8 cellular contexts compared by ENCODE assay signal in genomic region chr6:37365791-37366190, GRCh38. TPM values are rescaled to one million over a fixed set of nuclear protein-coding genes. Genes with fewer than 3 reads are reported as not detected.
A peak's percentile ranks its signal among the peaks of the same experiment; 100 is the strongest.
DNase-seq lines count a peak whose midpoint lies in the region; ATAC-seq, FAIRE-seq and TF ChIP-seq lines count a peak whose summit lies in the region.

No MANE protein-coding gene starts in this region.

- H3K27me3 ChIP-seq in DOHH2 (ENCODE audit: control insufficient read depth, low read length): no peaks in the 10 kb centered on the region

- no peaks in the 10 kb centered on the region for H3F3A ChIP-seq in DOHH2 (ENCODE audit: control insufficient read depth, insufficient read depth)

- no peaks in the 10 kb centered on the region for H3K9me3 ChIP-seq in DOHH2 (ENCODE audit: control insufficient read depth, insufficient read depth, low read length)

- ATAC-seq in GM21423 (IDR thresholded peaks at IDR 0.05; ENCODE audit: unreplicated experiment): no peak

- H3K4me3 ChIP-seq in DOHH2 (ENCODE audit: low read length): no peak overlapping the region

- no peak overlapping the region for H3K27ac ChIP-seq in DOHH2 (ENCODE audit: low read depth, low read length)

- 0 out of 2 replicates have a peak, but pooled peaks cover 2% of the 10 kb centered on the region for H4K20me1 ChIP-seq in DOHH2 (ENCODE audit: control insufficient read depth, insufficient read depth, low read depth, low read length)

- no peaks in the 10 kb centered on the region; the same call in 1 of the 2 replicates for H3K79me2 ChIP-seq in DOHH2 (ENCODE audit: control insufficient read depth, low read length)

- DNase-seq in NCI-H1694 (lab: John Stamatoyannopoulos, UW) (peak; percentile 14), cerebellar cortex (ENCODE audit: low spot score) (peak; percentile 53), lung microvascular endothelial cell (ENCODE audit: low read depth in 2 of 2) (peak; percentile 40 to 45), H54 (ENCODE audit: insufficient read length, low spot score) (no peak), OCI-M2 (lab: John Stamatoyannopoulos, UW; ENCODE audit: unreplicated experiment) (no peak)
- no peak for DNase-seq in activated CD4-positive, alpha-beta T cell treated with anti-CD3 and anti-CD28 coated beads for 1 hour

- no peaks in the 10 kb centered on the region for H3K9me2 ChIP-seq in DOHH2 (replicated peaks; ENCODE audit: control insufficient read depth, low read length)

- no peak for FAIRE-seq in H54 (lab: Jason Lieb, UNC)

- TF ChIP-seq POLR2A in H54 (IDR thresholded peaks at IDR 0.05; ENCODE audit: low read depth, low read length): no peak

- H3K36me3 ChIP-seq in DOHH2 (ENCODE audit: control insufficient read depth, low read length): peaks cover 69% of the 10 kb centered on the region

- peaks cover 10% of the 10 kb centered on the region for H3K4me1 ChIP-seq in DOHH2 (ENCODE audit: control insufficient read depth, low read length)

- H3K4me2 ChIP-seq in DOHH2 (ENCODE audit: low read length): no peak overlapping the region

- peak; percentile 32 for TF ChIP-seq CTCF in DOHH2 (IDR thresholded peaks at IDR 0.05; ENCODE audit: low read depth, low read length, poor library complexity, severe bottlenecking)

RNA-seq across cellular contexts. Expression of gene RNF8, which starts 12.0 kb away (rescaled TPM):
- total RNA-seq in lung microvascular endothelial cell: 20.8 and 22.0 TPM in 2 replicates

Comparison
In these comparisons a context has a peak if more than half of its experiments do, and no peak if none do; other contexts are left out.
1. DNase-seq: peak in NCI-H1694 (single experiment), cerebellar cortex (single experiment) and lung microvascular endothelial cell (2 of 2); none in H54 (single experiment), activated CD4-positive, alpha-beta T cell treated with anti-CD3 and anti-CD28 coated beads for 1 hour (single experiment) and OCI-M2 (single experiment).